8 cellular contexts compared by ENCODE assay signal in the genomic region with DNA sequence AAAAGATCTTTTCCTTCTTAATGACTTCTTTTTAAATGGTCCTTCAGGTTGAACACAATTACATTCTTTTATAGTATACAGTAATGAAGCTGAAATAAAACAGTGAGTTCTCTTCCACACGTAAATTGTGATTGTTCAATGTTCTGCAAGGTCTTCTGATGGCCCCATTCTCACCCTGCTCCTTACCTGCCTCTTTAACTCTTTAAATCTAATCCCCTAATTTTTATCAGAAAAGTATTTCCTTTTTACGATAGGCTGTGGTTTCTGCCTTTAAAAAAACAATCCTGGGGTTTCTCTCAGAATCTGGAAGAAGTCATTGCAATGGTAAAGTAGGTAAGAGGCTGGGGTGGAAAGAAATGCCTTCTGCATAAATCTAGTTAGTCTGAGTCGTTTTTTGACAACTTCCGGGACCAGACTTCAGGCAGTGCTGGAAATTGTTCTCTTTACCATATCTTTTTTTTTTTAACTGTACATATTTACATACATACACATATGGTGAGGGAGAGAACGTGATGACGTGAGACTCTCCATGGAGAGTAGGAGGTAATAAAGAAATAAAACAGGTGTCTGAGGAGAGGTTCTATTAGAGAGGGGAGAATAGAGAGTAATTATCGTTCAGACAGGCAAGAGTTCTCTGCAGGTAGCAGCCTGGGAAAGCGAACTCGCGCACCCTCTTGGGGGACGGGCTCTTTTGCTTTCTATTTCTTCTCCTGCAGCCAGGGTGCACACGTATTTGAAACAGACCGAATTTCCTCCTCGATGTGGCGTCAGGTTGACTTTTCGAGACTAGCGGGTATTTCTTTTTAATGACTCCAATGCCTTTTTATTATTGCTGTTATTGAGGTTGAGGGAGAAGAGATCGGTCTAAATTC. TPM values are rescaled to one million over a fixed set of nuclear protein-coding genes. Genes with fewer than 3 reads are reported as not detected.
A peak's percentile ranks its signal among the peaks of the same experiment; 100 is the strongest.
DNase-seq lines count a peak whose midpoint lies in the region; ATAC-seq lines count a peak whose summit lies in the region.

A gene (plus strand): TSS at position 730 of the 872 bp plus-strand sequence. CDS start 467 bp downstream, outside the sequence.

- peak within 1 kb of the TSS; percentile 96 for H3K27ac Mint-ChIP-seq in stimulated activated effector memory CD8-positive, alpha-beta T cell treated with anti-CD3 and anti-CD28 coated beads, Interleukin-12 subunit alpha, Interleukin-12 subunit beta, amount 100 ng/mL, for 72 hours

- no peak within 1 kb of the TSS for H3K27ac ChIP-seq in mesendoderm (ENCODE audit: low read depth, low read length)

- DNase-seq in NCI-H1105 treated with DMSO at 0.1 percent for 48 hours (lab: John Stamatoyannopoulos, UW) = peak; percentile 82
- DNase-seq in activated CD4-positive, alpha-beta T cell treated with anti-CD3 and anti-CD28 coated beads for 48 hours = peak; percentile 75
- DNase-seq in dermis blood vessel endothelial cell = peak; percentile 26
- peak; percentile 10 for DNase-seq in mesendoderm
- DNase-seq in stimulated activated effector memory CD8-positive, alpha-beta T cell treated with anti-CD3 and anti-CD28 coated beads, Interleukin-12 subunit alpha, Interleukin-12 subunit beta, amount 100 ng/mL, for 72 hours (ENCODE audit: low spot score in 2 of 2) = peak; percentile 28 to 72
- no peak for DNase-seq in foreskin melanocyte

- peak within 1 kb of the TSS; percentile 35 for H3K9ac ChIP-seq in mesendoderm (ENCODE audit: low read length)

- no peaks in the 10 kb centered on the region for H3K79me1 ChIP-seq in mesendoderm (ENCODE audit: low read length)

- no peaks in the 10 kb centered on the region for H3K79me2 ChIP-seq in mesendoderm (ENCODE audit: control insufficient read depth, insufficient read depth, low read length)

- WGBS in mesendoderm (ENCODE audit: extremely low coverage, insufficient coverage, low lambda C conversion rate) = no CpG with 5 or more reads among the region's 18 CpGs

- no peak within 1 kb of the TSS for H3K4ac ChIP-seq in mesendoderm (ENCODE audit: low read depth, low read length)

- H3K4me1 ChIP-seq in mesendoderm (ENCODE audit: control insufficient read depth, low read depth, low read length) = no peaks in the 10 kb centered on the region

- peaks cover 13% of the 10 kb centered on the region for H3K36me3 Mint-ChIP-seq in stimulated activated effector memory CD8-positive, alpha-beta T cell treated with anti-CD3 and anti-CD28 coated beads, Interleukin-12 subunit alpha, Interleukin-12 subunit beta, amount 100 ng/mL, for 72 hours

- H3K18ac ChIP-seq in mesendoderm (ENCODE audit: low read length) = no peak within 1 kb of the TSS

- H3K4me3 ChIP-seq in mesendoderm (ENCODE audit: low read length) = peak within 1 kb of the TSS; percentile 5

- H3K23ac ChIP-seq in mesendoderm (ENCODE audit: low read length) = peak within 1 kb of the TSS; percentile 48

- H4K8ac ChIP-seq in mesendoderm (ENCODE audit: low read depth, low read length) = no peak within 1 kb of the TSS

- no peak within 1 kb of the TSS for H2BK5ac ChIP-seq in mesendoderm (ENCODE audit: low read length)

- H3K9me3 Mint-ChIP-seq in stimulated activated effector memory CD8-positive, alpha-beta T cell treated with anti-CD3 and anti-CD28 coated beads, Interleukin-12 subunit alpha, Interleukin-12 subunit beta, amount 100 ng/mL, for 72 hours = no peaks in the 10 kb centered on the region

- peak within 1 kb of the TSS; percentile 99 for H3K4me3 Mint-ChIP-seq in stimulated activated effector memory CD8-positive, alpha-beta T cell treated with anti-CD3 and anti-CD28 coated beads, Interleukin-12 subunit alpha, Interleukin-12 subunit beta, amount 100 ng/mL, for 72 hours

- H3K4me1 Mint-ChIP-seq in stimulated activated effector memory CD8-positive, alpha-beta T cell treated with anti-CD3 and anti-CD28 coated beads, Interleukin-12 subunit alpha, Interleukin-12 subunit beta, amount 100 ng/mL, for 72 hours = peaks cover 33% of the 10 kb centered on the region

- H3K56ac ChIP-seq in mesendoderm (ENCODE audit: low read length) = peak within 1 kb of the TSS; percentile 22

- H4K5ac ChIP-seq in mesendoderm (ENCODE audit: low read length) = no peak within 1 kb of the TSS

- ATAC-seq in GM18499 (IDR thresholded peaks at IDR 0.05; ENCODE audit: insufficient read depth, unreplicated experiment) (peak; percentile 61), HG02588 (IDR thresholded peaks at IDR 0.05; ENCODE audit: unreplicated experiment) (peak; percentile 60)
- peak; percentile 83 for ATAC-seq in stimulated activated effector memory CD8-positive, alpha-beta T cell treated with anti-CD3 and anti-CD28 coated beads, Interleukin-12 subunit alpha, Interleukin-12 subunit beta, amount 100 ng/mL, for 72 hours

- no peak within 1 kb of the TSS for H2BK120ac ChIP-seq in mesendoderm (ENCODE audit: low read depth, low read length)

- H3K27me3 ChIP-seq in mesendoderm (ENCODE audit: insufficient read depth, low read length, poor library complexity) = peaks cover 30% of the 10 kb centered on the region

- no peak within 1 kb of the TSS for H2AK5ac ChIP-seq in mesendoderm (ENCODE audit: low read length)

- no peak within 1 kb of the TSS for H2BK15ac ChIP-seq in mesendoderm (replicated peaks; ENCODE audit: low read depth)

- H3K4me2 ChIP-seq in mesendoderm (ENCODE audit: low read length) = peak within 1 kb of the TSS; percentile 59

- H3K36me3 ChIP-seq in mesendoderm (ENCODE audit: control insufficient read depth, insufficient read depth, low read length) = no peaks in the 10 kb centered on the region

RNA-seq across cellular contexts. Expression of the gene that starts here (rescaled TPM):
- total RNA-seq in dermis blood vessel endothelial cell = 0.09 TPM in 1 of 2 replicates, not detected in the other
- polyA plus RNA-seq in mesendoderm (2013, experiment 1 of 2) = not detected
- 0.01 TPM for polyA plus RNA-seq in mesendoderm (2013, experiment 2 of 2)

Comparison
In these comparisons a context has a peak if more than half of its experiments do, and no peak if none do; other contexts are left out.
1. Peak in DNase-seq in dermis blood vessel endothelial cell; RNA of the gene not detected or under 1 TPM.